ENCODE assay signal across 1 cellular context in the genomic region with DNA sequence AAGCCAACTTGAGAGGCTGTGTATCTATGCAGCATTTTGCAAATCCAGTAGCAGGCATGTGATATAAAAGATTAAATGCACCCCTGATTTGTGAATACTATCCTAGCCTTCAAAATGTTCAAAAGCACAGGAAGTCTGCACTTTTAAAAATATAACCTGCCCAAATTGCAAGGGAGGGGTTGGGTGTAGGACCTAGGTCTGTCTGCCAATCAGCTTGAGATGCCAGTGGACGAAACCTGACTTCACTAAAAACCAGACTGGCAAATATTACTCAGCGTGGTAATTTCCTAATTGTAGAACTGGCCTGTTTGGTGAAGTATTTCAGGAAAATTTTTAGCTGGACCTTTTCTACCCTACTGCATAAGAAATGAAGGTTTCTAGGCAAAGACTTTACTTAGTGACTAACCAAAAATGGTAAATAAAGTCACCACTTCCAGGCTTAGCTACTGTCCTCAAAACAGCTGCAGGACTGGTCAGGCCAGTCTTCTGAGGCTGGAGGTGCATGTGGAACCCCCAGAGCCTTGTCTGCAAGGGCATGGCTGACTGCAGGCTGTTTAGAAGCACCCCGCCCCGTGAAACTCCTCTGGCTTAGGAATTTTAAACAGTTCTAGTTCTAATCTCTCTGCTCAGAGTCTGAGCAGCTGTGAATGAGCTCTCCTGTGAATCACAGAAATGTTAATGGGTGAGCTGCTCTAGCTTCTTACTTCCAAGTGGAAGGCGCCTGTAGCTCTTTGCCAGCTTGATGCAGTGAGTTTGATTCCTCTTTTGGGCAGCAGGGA.
TF ChIP-seq lines count a peak whose summit lies in the region.

No MANE protein-coding gene starts in this region.

TF ChIP-seq in GM12878, 131 proteins besides CTCF, POLR2A, EP300 and RAD21 (continued from another document):
- TF ChIP-seq TAF1 (IDR thresholded peaks at IDR 0.05; ENCODE audit: borderline replicate concordance, low read depth, low read length) (no peak), HCFC1 (IDR thresholded peaks at IDR 0.05; ENCODE audit: low read length) (no peak), DPF2 (IDR thresholded peaks at IDR 0.05) (peak; percentile 12; the same call in 1 of the 2 replicates), IKZF1 (conservative IDR thresholded peaks at IDR 0.05) (peak; percentile 43; the same call in 1 of the 2 replicates), WRNIP1 (IDR thresholded peaks at IDR 0.05; ENCODE audit: borderline replicate concordance, low read depth, low read length) (no peak), CBX3 (IDR thresholded peaks at IDR 0.05; ENCODE audit: borderline replicate concordance, low read depth) (no peak), RELA (IDR thresholded peaks at IDR 0.05; ENCODE audit: borderline replicate concordance, partially characterized antibody) (no peak), ZNF384 (IDR thresholded peaks at IDR 0.05; ENCODE audit: borderline replicate concordance, low read depth, low read length) (no peak), USF1 (IDR thresholded peaks at IDR 0.05; ENCODE audit: borderline replicate concordance, extremely low read length, insufficient read depth, low read depth, low read length) (no peak)
- TF ChIP-seq, protein P1, sequence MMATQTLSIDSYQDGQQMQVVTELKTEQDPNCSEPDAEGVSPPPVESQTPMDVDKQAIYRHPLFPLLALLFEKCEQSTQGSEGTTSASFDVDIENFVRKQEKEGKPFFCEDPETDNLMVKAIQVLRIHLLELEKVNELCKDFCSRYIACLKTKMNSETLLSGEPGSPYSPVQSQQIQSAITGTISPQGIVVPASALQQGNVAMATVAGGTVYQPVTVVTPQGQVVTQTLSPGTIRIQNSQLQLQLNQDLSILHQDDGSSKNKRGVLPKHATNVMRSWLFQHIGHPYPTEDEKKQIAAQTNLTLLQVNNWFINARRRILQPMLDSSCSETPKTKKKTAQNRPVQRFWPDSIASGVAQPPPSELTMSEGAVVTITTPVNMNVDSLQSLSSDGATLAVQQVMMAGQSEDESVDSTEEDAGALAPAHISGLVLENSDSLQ (IDR thresholded peaks at IDR 0.05) = peak; percentile 80
- TF ChIP-seq, protein P2, sequence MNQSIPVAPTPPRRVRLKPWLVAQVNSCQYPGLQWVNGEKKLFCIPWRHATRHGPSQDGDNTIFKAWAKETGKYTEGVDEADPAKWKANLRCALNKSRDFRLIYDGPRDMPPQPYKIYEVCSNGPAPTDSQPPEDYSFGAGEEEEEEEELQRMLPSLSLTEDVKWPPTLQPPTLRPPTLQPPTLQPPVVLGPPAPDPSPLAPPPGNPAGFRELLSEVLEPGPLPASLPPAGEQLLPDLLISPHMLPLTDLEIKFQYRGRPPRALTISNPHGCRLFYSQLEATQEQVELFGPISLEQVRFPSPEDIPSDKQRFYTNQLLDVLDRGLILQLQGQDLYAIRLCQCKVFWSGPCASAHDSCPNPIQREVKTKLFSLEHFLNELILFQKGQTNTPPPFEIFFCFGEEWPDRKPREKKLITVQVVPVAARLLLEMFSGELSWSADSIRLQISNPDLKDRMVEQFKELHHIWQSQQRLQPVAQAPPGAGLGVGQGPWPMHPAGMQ (IDR thresholded peaks at IDR 0.05; ENCODE audit: borderline replicate concordance) = no peak
TF ChIP-seq in GM12878: peak in this region for 7.
